31 cellular contexts compared by ENCODE assay signal in the genomic region with DNA sequence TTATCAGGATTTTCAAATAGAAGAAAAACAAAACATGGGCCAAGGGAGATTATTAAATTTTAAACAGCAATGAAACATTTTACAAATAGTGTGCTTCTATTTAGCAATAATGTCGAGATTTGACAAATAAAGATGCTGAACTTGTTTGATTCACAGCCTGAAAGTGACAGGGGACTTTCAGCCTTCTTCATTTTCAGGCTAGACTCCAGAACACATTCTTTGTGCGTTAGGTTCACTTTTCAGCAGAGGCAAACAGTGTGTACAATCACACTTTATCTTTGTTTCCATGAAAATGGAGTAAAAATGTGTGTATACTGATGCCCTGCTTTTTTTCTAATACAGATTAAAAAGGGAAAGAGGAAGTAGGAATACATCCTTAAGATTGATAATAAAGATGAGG. TPM values are rescaled to one million over a fixed set of nuclear protein-coding genes. Genes with fewer than 3 reads are reported as not detected.
DNase-seq lines count a peak whose midpoint lies in the region; ATAC-seq and TF ChIP-seq lines count a peak whose summit lies in the region.
"Had no signal": no experiment of that assay in that cellular context is flagged by ENCODE, and none has a peak within 500 bp of the region (broad histone marks: within the 10 kb centered on the region; RNA-seq: fewer than 3 reads in every experiment).

No MANE protein-coding gene starts in this region.

- no peak for TF ChIP-seq POLR2A in body of pancreas (IDR thresholded peaks at IDR 0.05)
- no peak for TF ChIP-seq POLR2A in prostate gland (IDR thresholded peaks at IDR 0.05)

- H3K27ac Mint-ChIP-seq in nephron progenitor cell = peak overlapping the region; percentile 15
- no peak overlapping the region for H3K27ac Mint-ChIP-seq in activated naive CD4-positive, alpha-beta T cell treated with anti-CD3 and anti-CD28 coated beads, Interleukin-2, amount 50 U/mL, for 72 hours
- H3K27ac Mint-ChIP-seq: activated CD4-positive, alpha-beta memory T cell treated with anti-CD3 and anti-CD28 coated beads for 36 hours; activated T-helper 2 cell treated with anti-CD3 and anti-CD28 coated beads, Interferon-gamma antibody, Interleukin-2, Interleukin-4, amounts not matched to agents 10 μg/mL and 5 μg/mL and 100 μg/mL, durations not matched to agents 14 hours and 24 hours and 36 hours; endodermal cell; memory B cell; T-helper 17 cell had no signal

- no peaks in the 10 kb centered on the region for H4K20me1 ChIP-seq in KMS-11 (ENCODE audit: insufficient read depth)

- H2AFZ ChIP-seq in KMS-11 (ENCODE audit: low read depth) = no peak overlapping the region
- H2AFZ ChIP-seq: PC-9 had no signal

- H3K4me1 ChIP-seq in KMS-11 (ENCODE audit: low read depth, poor library complexity, severe bottlenecking) (peaks cover 35% of the 10 kb centered on the region), body of pancreas (peaks cover 30% of the 10 kb centered on the region), prostate gland (replicated peaks) (no peaks in the 10 kb centered on the region)

- no peak overlapping the region; the same call in 1 of the 2 replicates for H3K9ac ChIP-seq in KMS-11
- H3K9ac ChIP-seq: BLaER1 treated with 17β-estradiol and CSF1 and Interleukin-3, amounts not matched to agents 10 nM and 100 nM had no signal

- H3K4me1 Mint-ChIP-seq in nephron progenitor cell = peaks cover 21% of the 10 kb centered on the region
- H3K4me1 Mint-ChIP-seq: memory B cell had no signal

- H3K27me3 ChIP-seq in KMS-11 (ENCODE audit: insufficient read depth, low read depth) (no peaks in the 10 kb centered on the region), body of pancreas (no peaks in the 10 kb centered on the region), prostate gland (replicated peaks; ENCODE audit: insufficient read depth) (no peaks in the 10 kb centered on the region)
- H3K27me3 ChIP-seq: BLaER1 treated with 17β-estradiol and CSF1 and Interleukin-3, amounts not matched to agents 10 nM and 100 nM; cardiac muscle cell; MG63; tibial artery had no signal

- H3K9me3 ChIP-seq in body of pancreas (no peaks in the 10 kb centered on the region), prostate gland (no peaks in the 10 kb centered on the region)
- H3K9me3 ChIP-seq: BLaER1 treated with 17β-estradiol and CSF1 and Interleukin-3, amounts not matched to agents 10 nM and 100 nM; MG63; psoas muscle; tibial artery had no signal

- no peaks in the 10 kb centered on the region for H3K27me3 Mint-ChIP-seq in nephron progenitor cell (ENCODE audit: low read depth, poor library complexity)
- H3K27me3 Mint-ChIP-seq: activated CD4-positive, alpha-beta memory T cell treated with anti-CD3 and anti-CD28 coated beads for 36 hours; memory B cell; T-helper 17 cell had no signal

- no peak overlapping the region for H3K4me3 Mint-ChIP-seq in nephron progenitor cell
- H3K4me3 Mint-ChIP-seq: activated CD4-positive, alpha-beta memory T cell treated with anti-CD3 and anti-CD28 coated beads for 36 hours; endodermal cell; memory B cell; T-helper 17 cell had no signal

- H3K27ac ChIP-seq in KMS-11 (peak overlapping the region; percentile 36; the same call in 1 of the 2 replicates), body of pancreas (peak overlapping the region in 3 of 4 donors; percentile 55 to 74 (median 63)), prostate gland (no peak overlapping the region)
- H3K27ac ChIP-seq: BLaER1 treated with 17β-estradiol and CSF1 and Interleukin-3, amounts not matched to agents 10 nM and 100 nM; cardiac muscle cell; PC-9; psoas muscle; tibial artery had no signal

- no peaks in the 10 kb centered on the region for H3K9me3 Mint-ChIP-seq in nephron progenitor cell
- no peaks in the 10 kb centered on the region for H3K9me3 Mint-ChIP-seq in activated naive CD4-positive, alpha-beta T cell treated with anti-CD3 and anti-CD28 coated beads, Interleukin-2, amount 50 U/mL, for 72 hours
- H3K9me3 Mint-ChIP-seq: activated CD4-positive, alpha-beta memory T cell treated with anti-CD3 and anti-CD28 coated beads for 36 hours; activated T-helper 2 cell treated with anti-CD3 and anti-CD28 coated beads, Interferon-gamma antibody, Interleukin-2, Interleukin-4, amounts not matched to agents 10 μg/mL and 5 μg/mL and 100 μg/mL, durations not matched to agents 14 hours and 24 hours and 36 hours; endodermal cell; memory B cell had no signal

- intact Hi-C loops in body of pancreas (cut with DNase I) = no loop called here
- intact Hi-C loops in left ventricle myocardium superior (cut with micrococcal nuclease) = no loop called here
- intact Hi-C loops in prostate gland (cut with DNase I) = no loop called here

- 9 to 14% methylated on average over 2 of the region's 2 CpGs for WGBS in body of pancreas, 2 donors
- 7% methylated on average over 2 of the region's 2 CpGs for WGBS in prostate gland

- ATAC-seq in body of pancreas (peak; percentile 68), left ventricle myocardium superior (peak; percentile 71)
- ATAC-seq in activated naive CD4-positive, alpha-beta T cell treated with anti-CD3 and anti-CD28 coated beads, Interleukin-2, amount 50 U/mL, for 72 hours = no peak
- ATAC-seq: esophagus mucosa, GM12878, K562, psoas muscle, T-helper 17 cell had no signal

- H3K79me2 ChIP-seq in KMS-11 (ENCODE audit: insufficient read depth, low read depth) = peaks cover 73% of the 10 kb centered on the region

- DNase-seq in body of pancreas (no peak), left ventricle myocardium superior (no peak), nephron progenitor cell (no peak), prostate gland (ENCODE audit: low spot score) (no peak)
- DNase-seq in activated T-cell treated with anti-CD3 and anti-CD28 coated beads, Interleukin-2, amount 50 U/mL, for 48 hours = no peak
- DNase-seq in activated naive CD4-positive, alpha-beta T cell treated with anti-CD3 and anti-CD28 coated beads, Interleukin-2, amount 50 U/mL, for 72 hours (ENCODE audit: low spot score in 2 of 2) = no peak
- DNase-seq: activated CD4-positive, alpha-beta memory T cell treated with anti-CD3 and anti-CD28 coated beads for 36 hours; activated CD4-positive, CD25-positive, alpha-beta regulatory T cell treated with anti-CD3 and anti-CD28 coated beads, Interleukin-2, amount 50 U/mL, for 72 hours; activated CD8-positive, alpha-beta memory T cell treated with anti-CD3 and anti-CD28 coated beads, Interleukin-2, amount 50 U/mL, for 4 hours; activated naive CD4-positive, alpha-beta T cell treated with anti-CD3 and anti-CD28 coated beads, Interleukin-2, amount 50 U/mL, for 16 hours; dermis blood vessel endothelial cell; DMS153; endodermal cell; H7; MG63; NCI-H1105 treated with DMSO at 0.1 percent for 48 hours; NCI-H1930; NCI-H524 treated with DMSO at 0.1 percent for 48 hours; PC-9; psoas muscle; stimulated activated CD4-positive, alpha-beta T cell treated with anti-CD3 and anti-CD28 coated beads, Interleukin-4, amount 100 ng/mL, for 24 hours; T-helper 17 cell; tibial artery had no signal

- no peak for TF ChIP-seq CTCF in KMS-11 (conservative IDR thresholded peaks at IDR 0.05; ENCODE audit: low read depth, low read length)
- TF ChIP-seq CTCF in body of pancreas (IDR thresholded peaks at IDR 0.05) = no peak
- TF ChIP-seq CTCF in nephron progenitor cell (IDR thresholded peaks at IDR 0.05) = no peak
- TF ChIP-seq CTCF in prostate gland (IDR thresholded peaks at IDR 0.05) = no peak

- H3K36me3 Mint-ChIP-seq in nephron progenitor cell (ENCODE audit: low read depth) = peaks cover 37% of the 10 kb centered on the region
- H3K36me3 Mint-ChIP-seq in activated naive CD4-positive, alpha-beta T cell treated with anti-CD3 and anti-CD28 coated beads, Interleukin-2, amount 50 U/mL, for 72 hours = no peaks in the 10 kb centered on the region
- H3K36me3 Mint-ChIP-seq: activated CD4-positive, alpha-beta memory T cell treated with anti-CD3 and anti-CD28 coated beads for 36 hours; memory B cell had no signal

- H3K36me3 ChIP-seq in KMS-11 (ENCODE audit: insufficient read depth) (no peaks in the 10 kb centered on the region), body of pancreas (replicated peaks in 1 of 2; ENCODE audit: insufficient read depth in 1 of 2, low read depth in 2 of 2) (no peaks in the 10 kb centered on the region), prostate gland (no peaks in the 10 kb centered on the region)
- H3K36me3 ChIP-seq: cardiac muscle cell, MG63, tibial artery had no signal

- no peak overlapping the region for H3K4me3 ChIP-seq in KMS-11 (IDR thresholded peaks at IDR 0.05; ENCODE audit: insufficient read depth, low read depth, low read length)
- H3K4me3 ChIP-seq in body of pancreas = no peak overlapping the region
- no peak overlapping the region for H3K4me3 ChIP-seq in prostate gland
- H3K4me3 ChIP-seq: BLaER1 treated with 17β-estradiol and CSF1 and Interleukin-3, amounts not matched to agents 10 nM and 100 nM; cardiac muscle cell; GM12878; K562; MG63; PC-9; psoas muscle; tibial artery had no signal

- peak overlapping the region; percentile 56 for H3K4me2 ChIP-seq in KMS-11
- H3K4me2 ChIP-seq: PC-9 had no signal

RNA-seq across cellular contexts. Expression of a gene that starts 35.6 kb away (rescaled TPM):
- total RNA-seq in body of pancreas = 10 to 100 TPM; 22.1 to 29.1 TPM
- total RNA-seq in left ventricle myocardium superior = 11.6 TPM
- 10 to 100 TPM; 16.3 to 24.2 TPM for total RNA-seq in prostate gland
- total RNA-seq in activated naive CD4-positive, alpha-beta T cell treated with anti-CD3 and anti-CD28 coated beads, Interleukin-2, amount 50 U/mL, for 72 hours = 1 to 10 TPM; 3.7 to 4.9 TPM

Comparison
In these comparisons a context has a peak if more than half of its experiments do, and no peak if none do; other contexts are left out.
1. H3K27ac ChIP-seq: peak in KMS-11 (single experiment) and body of pancreas (3 of 4); none in prostate gland (0 of 2).
2. ATAC-seq: peak in body of pancreas (single experiment) and left ventricle myocardium superior (single experiment); none in activated naive CD4-positive, alpha-beta T cell treated with anti-CD3 and anti-CD28 coated beads, Interleukin-2, amount 50 U/mL, for 72 hours (0 of 2).